Comparison of ENCODE assay signal across 18 cellular contexts in genomic region chr5:134563962-134564361, GRCh38.
"Had no signal": no experiment of that assay in that cellular context is flagged by ENCODE, and none has a peak within 500 bp of the region (broad histone marks: within the 10 kb centered on the region; RNA-seq: fewer than 3 reads in every experiment).

No MANE protein-coding gene starts in this region.

- H3K27ac ChIP-seq: body of pancreas, epithelial cell of prostate, hepatocyte, neutrophil, sigmoid colon, transverse colon, uterus, WERI-Rb-1 had no signal

- H3K4me2 ChIP-seq: hepatocyte had no signal

- DNase-seq: activated CD4-positive, alpha-beta memory T cell treated with anti-CD3 and anti-CD28 coated beads for 36 hours; activated effector memory CD4-positive, alpha-beta T cell treated with Interleukin-2 at 50 U/mL for 16 hours; activated naive CD4-positive, alpha-beta T cell treated with anti-CD3 and anti-CD28 coated beads, Interleukin-2, amount 10 ng/mL, durations not matched to agents 7 days and 5 days; activated T-cell treated with anti-CD3 and anti-CD28 coated beads, Interleukin-2, amount 50 U/mL, for 1 hour; amygdala; body of pancreas; effector memory CD8-positive, alpha-beta T cell; foreskin fibroblast; sigmoid colon; stimulated activated CD4-positive, alpha-beta T cell treated with anti-CD3 and anti-CD28 coated beads, Interleukin-4, amount 100 ng/mL, for 4 hours; stimulated activated naive CD4-positive, alpha-beta T cell treated with Interleukin-2 at 50 U/mL for 16 hours; transverse colon; uterus; WERI-Rb-1 had no signal

- H3K27me3 Mint-ChIP-seq: activated CD4-positive, alpha-beta memory T cell treated with anti-CD3 and anti-CD28 coated beads for 36 hours; activated naive CD4-positive, alpha-beta T cell treated with anti-CD3 and anti-CD28 coated beads, Interleukin-2, amount 10 ng/mL, durations not matched to agents 7 days and 5 days; effector memory CD8-positive, alpha-beta T cell; memory B cell had no signal

- H2AFZ ChIP-seq: hepatocyte had no signal

- H3K27ac Mint-ChIP-seq: activated naive CD4-positive, alpha-beta T cell treated with anti-CD3 and anti-CD28 coated beads, Interleukin-2, amount 10 ng/mL, durations not matched to agents 7 days and 5 days; memory B cell had no signal

- H3K4me3 ChIP-seq: body of pancreas, hepatocyte, sigmoid colon, transverse colon, uterus had no signal

- H3K27me3 ChIP-seq: body of pancreas, hepatocyte, neutrophil, sigmoid colon, transverse colon, uterus had no signal

- H3K9me3 Mint-ChIP-seq: activated CD4-positive, alpha-beta memory T cell treated with anti-CD3 and anti-CD28 coated beads for 36 hours; activated naive CD4-positive, alpha-beta T cell treated with anti-CD3 and anti-CD28 coated beads, Interleukin-2, amount 10 ng/mL, durations not matched to agents 7 days and 5 days; effector memory CD8-positive, alpha-beta T cell; memory B cell had no signal

- ATAC-seq: body of pancreas; effector memory CD8-positive, alpha-beta T cell had no signal

- H3K36me3 ChIP-seq: uterus had no signal

- H3K4me3 Mint-ChIP-seq: activated CD4-positive, alpha-beta memory T cell treated with anti-CD3 and anti-CD28 coated beads for 36 hours; activated naive CD4-positive, alpha-beta T cell treated with anti-CD3 and anti-CD28 coated beads, Interleukin-2, amount 10 ng/mL, durations not matched to agents 7 days and 5 days; effector memory CD8-positive, alpha-beta T cell; memory B cell had no signal

- H3K9me3 ChIP-seq: body of pancreas, neutrophil, sigmoid colon, transverse colon, uterus had no signal
